23 cellular contexts compared by ENCODE assay signal in genomic region chr4:128155874-128156456, GRCh38.
DNase-seq lines count a peak whose midpoint lies in the region; ATAC-seq, FAIRE-seq and TF ChIP-seq lines count a peak whose summit lies in the region.
"Had no signal": no experiment of that assay in that cellular context is flagged by ENCODE, and none has a peak within 500 bp of the region (broad histone marks: within the 10 kb centered on the region; RNA-seq: fewer than 3 reads in every experiment).

No MANE protein-coding gene starts in this region.

- WGBS in small intestine, 3 donors = 93 to 100% (median 98%) methylated on average over 7 to 10 of the region's 10 CpGs

- no peaks in the 10 kb centered on the region for H3K9me3 ChIP-seq in endothelial cell of umbilical vein (replicated peaks; ENCODE audit: control insufficient read depth, insufficient read depth, low read length)
- H3K9me3 ChIP-seq in small intestine (ENCODE audit: control insufficient read depth, low read depth) = no peaks in the 10 kb centered on the region
- H3K9me3 ChIP-seq: Caco-2 had no signal

- dilution Hi-C loops in endothelial cell of umbilical vein (cut with MboI; ENCODE audit: extremely low pct_ligation_motif_present, low sequenced_read_pairs) = no loop called here

- H3K4me3 ChIP-seq in endothelial cell of umbilical vein (replicated peaks in 1 of 3; ENCODE audit: insufficient read depth in 1 of 3, low read depth in 1 of 3, low read length in 3 of 3) (no peak overlapping the region), small intestine (ENCODE audit: low read depth in 1 of 2, low read length in 2 of 2) (no peak overlapping the region)

- FAIRE-seq in endothelial cell of umbilical vein (lab: Jason Lieb, UNC) (no peak), small intestine (lab: Jason Lieb, UNC) (no peak)
- FAIRE-seq: G401.6 had no signal

- H4K20me1 ChIP-seq in endothelial cell of umbilical vein (replicated peaks; ENCODE audit: control insufficient read depth, extremely low read depth, insufficient read depth, low read length) = no peaks in the 10 kb centered on the region

- no peaks in the 10 kb centered on the region for H3K27me3 Mint-ChIP-seq in stimulated activated naive CD8-positive, alpha-beta T cell treated with anti-CD3 and anti-CD28 coated beads, Interleukin-15, amount 100 ng/mL, for 72 hours
- H3K27me3 Mint-ChIP-seq: B cell had no signal

- peak; percentile 28 for ATAC-seq in stimulated activated naive CD8-positive, alpha-beta T cell treated with anti-CD3 and anti-CD28 coated beads, Interleukin-15, Interleukin-2, amounts not matched to agents 100 U/mL and 50 U/mL, for 24 hours
- ATAC-seq in stimulated activated naive CD8-positive, alpha-beta T cell treated with anti-CD3 and anti-CD28 coated beads, Interleukin-15, amount 100 ng/mL, for 72 hours = no peak
- no peak for ATAC-seq in activated CD4-positive, CD25-positive, alpha-beta regulatory T cell treated with anti-CD3 and anti-CD28 coated beads, Interleukin-2, amount 50 U/mL, for 24 hours
- ATAC-seq: CD8-positive, alpha-beta T cell had no signal

- POLR2A ChIA-PET in endothelial cell of umbilical vein (lab: Charles Lee) = interaction anchor here (0.8 kb wide), 1 partner anchor 95 kb away, joined by 3 read pairs; the partner anchor contains the start of gene LARP1B

- TF ChIP-seq POLR2A in endothelial cell of umbilical vein (IDR thresholded peaks at IDR 0.05; ENCODE audit: low read depth, low read length) = no peak

- DNase-seq in stimulated activated naive CD8-positive, alpha-beta T cell treated with anti-CD3 and anti-CD28 coated beads, Interleukin-15, Interleukin-2, amounts not matched to agents 100 U/mL and 50 U/mL, for 24 hours = no peak
- no peak for DNase-seq in stimulated activated naive CD8-positive, alpha-beta T cell treated with anti-CD3 and anti-CD28 coated beads, Interleukin-15, amount 100 ng/mL, for 72 hours
- DNase-seq in endothelial cell of umbilical vein (ENCODE audit: low read depth, low spot score) (no peak), pons (ENCODE audit: low spot score) (peak; percentile 16), small intestine (no peak), NCI-H2196 treated with DMSO at 0.1 percent for 48 hours (lab: John Stamatoyannopoulos, UW; ENCODE audit: unreplicated experiment) (no peak)
- DNase-seq: Caco-2; CD8-positive, alpha-beta T cell; GOT3; HCEC 1CT; NCI-H1048; NCI-H1417; NCI-H1694; NCI-H2029 treated with DMSO at 0.1 percent for 48 hours; NCI-H226; NCI-H510A; NCI-H69; SHP77 had no signal

- peaks cover 0 to 8% of the 10 kb centered on the region in 2 donors for H3K9me3 Mint-ChIP-seq in stimulated activated naive CD8-positive, alpha-beta T cell treated with anti-CD3 and anti-CD28 coated beads, Interleukin-15, amount 100 ng/mL, for 72 hours
- H3K9me3 Mint-ChIP-seq: CD8-positive, alpha-beta T cell had no signal

- no peak overlapping the region for H2AFZ ChIP-seq in endothelial cell of umbilical vein (ENCODE audit: low read depth, low read length)

- TSS peak; percentile 44 for BruUV-seq in endothelial cell of umbilical vein (replicated peaks; lab: Mats Ljungman, UMichigan)

- H3K9me1 ChIP-seq in endothelial cell of umbilical vein (replicated peaks; ENCODE audit: control insufficient read depth, extremely low read depth, insufficient read depth, low read length) = no peaks in the 10 kb centered on the region

- no peaks in the 10 kb centered on the region for H3K27me3 ChIP-seq in endothelial cell of umbilical vein (ENCODE audit: control insufficient read depth in 2 of 2, insufficient read depth in 2 of 2, low read length in 2 of 2)
- no peaks in the 10 kb centered on the region for H3K27me3 ChIP-seq in small intestine (ENCODE audit: control insufficient read depth in 2 of 2, insufficient read depth in 2 of 2, low read length in 2 of 2)

- H3K4me2 ChIP-seq in endothelial cell of umbilical vein (ENCODE audit: insufficient read depth, low read length) = peak overlapping the region; percentile 2

- H3K79me2 ChIP-seq in endothelial cell of umbilical vein (ENCODE audit: control insufficient read depth, insufficient read depth, low read length) = no peaks in the 10 kb centered on the region

- H3K4me1 ChIP-seq in endothelial cell of umbilical vein (ENCODE audit: control insufficient read depth, extremely low read depth, insufficient read depth, low read length) (peaks cover 34% of the 10 kb centered on the region), small intestine (ENCODE audit: control insufficient read depth in 2 of 2, insufficient read depth in 1 of 2, low read depth in 1 of 2, low read length in 1 of 2) (no peaks in the 10 kb centered on the region)
- H3K4me1 ChIP-seq: Caco-2 had no signal

- H3K4me3 Mint-ChIP-seq in stimulated activated naive CD8-positive, alpha-beta T cell treated with anti-CD3 and anti-CD28 coated beads, Interleukin-15, amount 100 ng/mL, for 72 hours = no peak overlapping the region
- H3K4me3 Mint-ChIP-seq: B cell; CD8-positive, alpha-beta T cell had no signal

- H3K27ac ChIP-seq in endothelial cell of umbilical vein (ENCODE audit: insufficient read depth, low read depth, low read length) (peak overlapping the region; percentile 85), small intestine (ENCODE audit: low read depth in 1 of 2, low read length in 1 of 2) (no peak overlapping the region)
- H3K27ac ChIP-seq: C4-2B, RWPE1 had no signal

- TF ChIP-seq CTCF in endothelial cell of umbilical vein (IDR thresholded peaks at IDR 0.05; ENCODE audit: extremely low read depth in 1 of 2, insufficient read depth in 1 of 2, low read depth in 1 of 2, low read length in 2 of 2) = no peak

- intact Hi-C loops in endothelial cell of umbilical vein (cut with micrococcal nuclease) = loop anchor here (1.0 to 2.0 kb wide), 2 partner anchors 7 to 93 kb away; no protein-coding TSS in a partner anchor

- peak overlapping the region in 1 of 2 donors; percentile 4 for H3K27ac Mint-ChIP-seq in stimulated activated naive CD8-positive, alpha-beta T cell treated with anti-CD3 and anti-CD28 coated beads, Interleukin-15, amount 100 ng/mL, for 72 hours
- H3K27ac Mint-ChIP-seq: B cell; CD8-positive, alpha-beta T cell had no signal

- no peaks in the 10 kb centered on the region for H3K36me3 ChIP-seq in endothelial cell of umbilical vein (ENCODE audit: control insufficient read depth in 2 of 2, extremely low read depth in 1 of 2, insufficient read depth in 2 of 2, low read length in 2 of 2)
- H3K36me3 ChIP-seq in small intestine (ENCODE audit: control insufficient read depth in 2 of 2, insufficient read depth in 2 of 2, low read length in 2 of 2) = peaks cover 4 to 7% of the 10 kb centered on the region in 2 donors

- H3K4me1 Mint-ChIP-seq in stimulated activated naive CD8-positive, alpha-beta T cell treated with anti-CD3 and anti-CD28 coated beads, Interleukin-15, amount 100 ng/mL, for 72 hours = no peaks in the 10 kb centered on the region

- CTCF ChIA-PET in endothelial cell of umbilical vein (lab: Charles Lee) = interaction anchor here (0.6 to 1.6 kb wide), 8 partner anchors 8 to 719 kb away, joined by 3 to 6 read pairs (median 3); no protein-coding TSS in a partner anchor

- H3K9ac ChIP-seq in endothelial cell of umbilical vein (replicated peaks; ENCODE audit: extremely low read depth, insufficient read depth, low read length) = no peak overlapping the region

TF ChIP-seq in endothelial cell of umbilical vein, 7 proteins besides CTCF, POLR2A, EP300 and RAD21:
- TF ChIP-seq FOS (IDR thresholded peaks at IDR 0.05; ENCODE audit: borderline replicate concordance, insufficient read depth, low read length) (no peak), POLR2AphosphoS5 (IDR thresholded peaks at IDR 0.05; ENCODE audit: insufficient read depth, low read depth, low read length) (no peak), JUN (IDR thresholded peaks at IDR 0.05; ENCODE audit: borderline replicate concordance, insufficient read depth, insufficient read length, low read depth) (no peak), MAX (IDR thresholded peaks at IDR 0.05; ENCODE audit: insufficient read depth, insufficient read length) (no peak), GATA2 (IDR thresholded peaks at IDR 0.05; ENCODE audit: insufficient read depth, insufficient read length, low read depth, low read length) (no peak), MYC (IDR thresholded peaks at IDR 0.05; ENCODE audit: low read depth, low read length) (no peak), EZH2 (IDR thresholded peaks at IDR 0.05; ENCODE audit: borderline replicate concordance, low read depth, low read length, severe bottlenecking) (no peak)
